16 cellular contexts compared by ENCODE assay signal in genomic region chr15:33442449-33442848, GRCh38.
"Had no signal": no experiment of that assay in that cellular context is flagged by ENCODE, and none has a peak within 500 bp of the region (broad histone marks: within the 10 kb centered on the region; RNA-seq: fewer than 3 reads in every experiment).

No MANE protein-coding gene starts in this region.

- DNase-seq: activated CD4-positive, alpha-beta T cell treated with anti-CD3 and anti-CD28 coated beads for 1 hour; activated CD4-positive, alpha-beta T cell treated with anti-CD3 and anti-CD28 coated beads, Interleukin-2, amount 50 U/mL, for 1 hour; activated CD8-positive, alpha-beta T cell treated with anti-CD3 and anti-CD28 coated beads for 36 hours; activated naive CD4-positive, alpha-beta T cell; activated T-cell treated with anti-CD3 and anti-CD28 coated beads, Interleukin-2, amount 50 U/mL, for 48 hours; anterior cingulate cortex; endodermal cell; foreskin keratinocyte; islet precursor cell; left ventricle myocardium inferior; mesendoderm; stimulated activated CD4-positive, alpha-beta T cell treated with anti-CD3 and anti-CD28 coated beads, Interleukin-15, amount 100 ng/mL, for 24 hours; stimulated activated CD4-positive, alpha-beta T cell treated with anti-CD3 and anti-CD28 coated beads, Interleukin-2, amount 100 ng/mL, for 24 hours; stimulated activated naive CD4-positive, alpha-beta T cell; tibial artery; upper lobe of right lung had no signal
